21 cellular contexts compared by ENCODE assay signal in genomic region chr15:100680726-100681125, GRCh38.
DNase-seq lines count a peak whose midpoint lies in the region; ATAC-seq and TF ChIP-seq lines count a peak whose summit lies in the region.
"Had no signal": no experiment of that assay in that cellular context is flagged by ENCODE, and none has a peak within 500 bp of the region (broad histone marks: within the 10 kb centered on the region; RNA-seq: fewer than 3 reads in every experiment).

No MANE protein-coding gene starts in this region.

- TF ChIP-seq POLR2A in IMR-90 (IDR thresholded peaks at IDR 0.05; ENCODE audit: low read depth, low read length) (no peak), esophagus muscularis mucosa (IDR thresholded peaks at IDR 0.05; ENCODE audit: low read depth) (no peak)

- in situ Hi-C loops in IMR-90 (cut with MboI; ENCODE audit: low sequenced_read_pairs): no loop called here

- no peak overlapping the region for H3K18ac ChIP-seq in IMR-90 (ENCODE audit: low read depth, low read length)

- no peaks in the 10 kb centered on the region for H3K27me3 Mint-ChIP-seq in Calu3 (ENCODE audit: unreplicated experiment)
- H3K27me3 Mint-ChIP-seq in activated T-helper 17 cell treated with anti-CD3 and anti-CD28 coated beads, Interleukin-2, amount 50 U/mL, for 72 hours: peaks cover 8% of the 10 kb centered on the region
- H3K27me3 Mint-ChIP-seq: CD4-positive, CD25-positive, alpha-beta regulatory T cell had no signal

- no peak for ATAC-seq in IMR-90 (ENCODE audit: low read depth)
- ATAC-seq in upper lobe of right lung: no peak
- ATAC-seq in activated T-helper 17 cell treated with anti-CD3 and anti-CD28 coated beads, Interleukin-2, amount 50 U/mL, for 72 hours (replicated peaks): no peak
- no peak for ATAC-seq in HG03108 (IDR thresholded peaks at IDR 0.05; ENCODE audit: unreplicated experiment)
- ATAC-seq: A549; CD8-positive, alpha-beta T cell; GM23338 had no signal

- no peak overlapping the region for H2BK120ac ChIP-seq in IMR-90 (ENCODE audit: low read depth, low read length)

- H3K27me3 ChIP-seq in IMR-90 (ENCODE audit: control insufficient read depth, insufficient read depth, low read length): no peaks in the 10 kb centered on the region; the same call in none of the 2 replicates
- peaks cover 0 to under 1% (median 0%) of the 10 kb centered on the region in 4 donors for H3K27me3 ChIP-seq in esophagus muscularis mucosa
- no peaks in the 10 kb centered on the region for H3K27me3 ChIP-seq in upper lobe of right lung
- H3K27me3 ChIP-seq: BLaER1 had no signal

- TF ChIP-seq CTCF in Calu3 (IDR thresholded peaks at IDR 0.05; ENCODE audit: unreplicated experiment) (no peak), IMR-90 (conservative IDR thresholded peaks at IDR 0.05; ENCODE audit: low read depth, low read length) (no peak), esophagus muscularis mucosa (IDR thresholded peaks at IDR 0.05) (no peak), upper lobe of right lung (IDR thresholded peaks at IDR 0.05) (no peak)

- H2BK5ac ChIP-seq in IMR-90 (ENCODE audit: low read depth, low read length, poor library complexity, severe bottlenecking): no peak overlapping the region

- H2BK15ac ChIP-seq in IMR-90 (ENCODE audit: low read depth, low read length): no peak overlapping the region

- H3K27ac Mint-ChIP-seq in Calu3 (ENCODE audit: unreplicated experiment): peak overlapping the region; percentile 7
- no peak overlapping the region for H3K27ac Mint-ChIP-seq in activated T-helper 17 cell treated with anti-CD3 and anti-CD28 coated beads, Interleukin-2, amount 50 U/mL, for 72 hours
- H3K27ac Mint-ChIP-seq: B cell; CD4-positive, CD25-positive, alpha-beta regulatory T cell; CD8-positive, alpha-beta T cell; GM23338; HFFc6 had no signal

- H3K4me2 ChIP-seq in IMR-90 (ENCODE audit: low read depth, low read length): no peak overlapping the region
- H3K4me2 ChIP-seq: A549, GM23338 had no signal

- H3K9me1 ChIP-seq in IMR-90 (ENCODE audit: insufficient read depth, low read length): no peaks in the 10 kb centered on the region

- peaks cover 17% of the 10 kb centered on the region for H3K9me3 Mint-ChIP-seq in Calu3 (ENCODE audit: low read depth, unreplicated experiment)
- peaks cover 3% of the 10 kb centered on the region for H3K9me3 Mint-ChIP-seq in activated T-helper 17 cell treated with anti-CD3 and anti-CD28 coated beads, Interleukin-2, amount 50 U/mL, for 72 hours
- H3K9me3 Mint-ChIP-seq: CD8-positive, alpha-beta T cell; HFFc6 had no signal

- POLR2A ChIA-PET in IMR-90 (lab: Charles Lee; ENCODE audit: unreplicated experiment): no interaction called here

- H4K20me1 ChIP-seq in IMR-90 (ENCODE audit: insufficient read depth, low read length): no peaks in the 10 kb centered on the region
- H4K20me1 ChIP-seq: BLaER1 had no signal

- dilution Hi-C loops in IMR-90 (cut with HindIII; ENCODE audit: low sequenced_read_pairs, unreplicated experiment): no loop called here

- DNase-seq in Calu3 (no peak), IMR-90 (no peak), esophagus muscularis mucosa (ENCODE audit: extremely low spot score) (peak; percentile 53), upper lobe of right lung (peak; percentile 10), Ammon's horn (ENCODE audit: low spot score) (no peak)
- DNase-seq: 8988T; ACHN; CD4-positive, CD25-positive, alpha-beta regulatory T cell; CD8-positive, alpha-beta T cell; DMS53; DMS79 treated with DMSO at 0.1 percent for 48 hours; GF-D8; HFFc6 had no signal

- no peak overlapping the region for H3K27ac ChIP-seq in IMR-90 (ENCODE audit: insufficient read depth, low read length)
- no peak overlapping the region for H3K27ac ChIP-seq in esophagus muscularis mucosa (replicated peaks in 1 of 4)
- no peak overlapping the region for H3K27ac ChIP-seq in upper lobe of right lung
- H3K27ac ChIP-seq: A549, BLaER1, C4-2B had no signal

- no peak for TF ChIP-seq RAD21 in IMR-90 (IDR thresholded peaks at IDR 0.05; ENCODE audit: low read length)

- H3K4me3 ChIP-seq in IMR-90 (ENCODE audit: insufficient read depth, low read depth, low read length) (no peak overlapping the region), esophagus muscularis mucosa (no peak overlapping the region), upper lobe of right lung (no peak overlapping the region)
- H3K4me3 ChIP-seq: A549, BLaER1, GM23338, HAP-1 had no signal

- intact Hi-C loops in Calu3 (cut with micrococcal nuclease; ENCODE audit: unreplicated experiment) (no loop called here), IMR-90 (cut with micrococcal nuclease) (no loop called here), esophagus muscularis mucosa (cut with DNase I) (no loop called here), upper lobe of right lung (cut with DNase I) (no loop called here)

- no peak overlapping the region for H3K14ac ChIP-seq in IMR-90 (replicated peaks; ENCODE audit: low read depth, low read length)

- H3K36me3 ChIP-seq in IMR-90 (ENCODE audit: control insufficient read depth, insufficient read depth, low read length) (no peaks in the 10 kb centered on the region), esophagus muscularis mucosa (no peaks in the 10 kb centered on the region), upper lobe of right lung (no peaks in the 10 kb centered on the region)
- H3K36me3 ChIP-seq: BLaER1, HAP-1 had no signal

- peaks cover 10% of the 10 kb centered on the region for H3K4me1 Mint-ChIP-seq in Calu3 (ENCODE audit: low read depth, unreplicated experiment)
- no peaks in the 10 kb centered on the region for H3K4me1 Mint-ChIP-seq in activated T-helper 17 cell treated with anti-CD3 and anti-CD28 coated beads, Interleukin-2, amount 50 U/mL, for 72 hours
- H3K4me1 Mint-ChIP-seq: B cell; CD4-positive, CD25-positive, alpha-beta regulatory T cell; GM23338 had no signal

- H3K23ac ChIP-seq in IMR-90 (ENCODE audit: low read depth, low read length): no peak overlapping the region

- no peak overlapping the region for H2BK20ac ChIP-seq in IMR-90 (ENCODE audit: low read depth, low read length)

- H3K9me3 ChIP-seq in IMR-90 (ENCODE audit: control insufficient read depth, insufficient read depth, low read length): no peaks in the 10 kb centered on the region; the same call in 1 of the 2 replicates
- H3K9me3 ChIP-seq in esophagus muscularis mucosa: peaks cover 0 to 4% (median 0%) of the 10 kb centered on the region in 4 donors
- no peaks in the 10 kb centered on the region for H3K9me3 ChIP-seq in upper lobe of right lung
- H3K9me3 ChIP-seq: HAP-1 had no signal

- CTCF ChIA-PET in Calu3 (lab: Charles Lee): no interaction called here
- CTCF ChIA-PET in IMR-90 (lab: Yijun Ruan, JAX): interaction anchor here (0.5 to 0.6 kb wide), 2 partner anchors 67 to 440 kb away, joined by 3 read pairs; no protein-coding TSS in a partner anchor

- BruUV-seq in Calu3 (replicated peaks; lab: Mats Ljungman, UMichigan): no TSS peak
- BruUV-seq in IMR-90 (replicated peaks; lab: Mats Ljungman, UMichigan): no TSS peak

- no peak overlapping the region for H4K8ac ChIP-seq in IMR-90 (ENCODE audit: low read depth in 2 of 2, low read length in 2 of 2)

- no peak overlapping the region for H2AFZ ChIP-seq in IMR-90 (replicated peaks; ENCODE audit: low read length, poor library complexity)
- H2AFZ ChIP-seq: GM23338 had no signal

- TF ChIP-seq EP300 in esophagus muscularis mucosa (IDR thresholded peaks at IDR 0.05): no peak

- H3K4ac ChIP-seq in IMR-90 (ENCODE audit: low read depth, low read length): no peak overlapping the region

- no peak overlapping the region for H4K5ac ChIP-seq in IMR-90 (ENCODE audit: low read depth, low read length)

- H4K91ac ChIP-seq in IMR-90 (ENCODE audit: insufficient read depth, low read depth, low read length): peak overlapping the region; percentile 1; the same call in 1 of the 2 replicates

- H2AK9ac ChIP-seq in IMR-90 (replicated peaks; ENCODE audit: low read depth, low read length, poor library complexity): no peak overlapping the region

- H3K9ac ChIP-seq in IMR-90 (ENCODE audit: low read depth, low read length): no peak overlapping the region
- H3K9ac ChIP-seq: BLaER1 had no signal

- H3K56ac ChIP-seq in IMR-90 (ENCODE audit: extremely low read depth, insufficient read depth, low read length): no peak overlapping the region

- 100% methylated on average over 2 of the region's 6 CpGs; no CpG with 5 or more reads in 1 of the 2 experiments for WGBS in IMR-90 (ENCODE audit: extremely low coverage in 2 of 2, insufficient read length in 1 of 2), 2 experiments
- 86% methylated on average over 6 of the region's 6 CpGs for WGBS in esophagus muscularis mucosa

- no peak overlapping the region for H2AK5ac ChIP-seq in IMR-90 (ENCODE audit: low read depth, low read length)

- no peaks in the 10 kb centered on the region for H3K79me1 ChIP-seq in IMR-90 (ENCODE audit: low read depth in 1 of 2, low read length in 2 of 2)

- no peak overlapping the region for H3K4me3 Mint-ChIP-seq in Calu3 (ENCODE audit: low read depth, unreplicated experiment)
- no peak overlapping the region for H3K4me3 Mint-ChIP-seq in activated T-helper 17 cell treated with anti-CD3 and anti-CD28 coated beads, Interleukin-2, amount 50 U/mL, for 72 hours
- H3K4me3 Mint-ChIP-seq: B cell; CD4-positive, CD25-positive, alpha-beta regulatory T cell; CD8-positive, alpha-beta T cell; GM23338; HFFc6 had no signal

- H3K4me1 ChIP-seq in IMR-90 (ENCODE audit: control insufficient read depth, insufficient read depth, low read length) (no peaks in the 10 kb centered on the region), esophagus muscularis mucosa (peaks cover 0 to under 1% (median under 1%) of the 10 kb centered on the region in 4 donors), upper lobe of right lung (no peaks in the 10 kb centered on the region)
- H3K4me1 ChIP-seq: A549, HAP-1 had no signal

- H3K36me3 Mint-ChIP-seq in Calu3 (ENCODE audit: insufficient read depth, unreplicated experiment): no peaks in the 10 kb centered on the region
- H3K36me3 Mint-ChIP-seq in activated T-helper 17 cell treated with anti-CD3 and anti-CD28 coated beads, Interleukin-2, amount 50 U/mL, for 72 hours (ENCODE audit: low read depth): no peaks in the 10 kb centered on the region
- H3K36me3 Mint-ChIP-seq: CD4-positive, CD25-positive, alpha-beta regulatory T cell; CD8-positive, alpha-beta T cell had no signal

TF ChIP-seq in IMR-90, 13 proteins besides CTCF, POLR2A, EP300 and RAD21 (continues in another document):
- TF ChIP-seq BHLHE40 (IDR thresholded peaks at IDR 0.05; ENCODE audit: low read depth, low read length) (no peak), USF2 (IDR thresholded peaks at IDR 0.05; ENCODE audit: low read depth, low read length) (no peak), MAFK (IDR thresholded peaks at IDR 0.05; ENCODE audit: low read depth, low read length) (no peak), CHD1 (IDR thresholded peaks at IDR 0.05; ENCODE audit: low read depth, low read length) (no peak), SMC3 (IDR thresholded peaks at IDR 0.05; ENCODE audit: low read depth, low read length) (no peak)

Comparison
In these comparisons a context has a peak if more than half of its experiments do, and no peak if none do; other contexts are left out.
1. DNase-seq: peak in esophagus muscularis mucosa (single experiment) and upper lobe of right lung (single experiment); none in Calu3 (single experiment), IMR-90 (single experiment) and Ammon's horn (single experiment).